Comparison of ENCODE assay signal across 23 cellular contexts in genomic region chr6:38915205-38915925, GRCh38.
DNase-seq lines count a peak whose midpoint lies in the region; ATAC-seq and TF ChIP-seq lines count a peak whose summit lies in the region.
"Had no signal": no experiment of that assay in that cellular context is flagged by ENCODE, and none has a peak within 500 bp of the region (broad histone marks: within the 10 kb centered on the region; RNA-seq: fewer than 3 reads in every experiment).

No MANE protein-coding gene starts in this region.

- POLR2A ChIA-PET in activated CD4-positive, alpha-beta T cell treated with anti-CD3 and anti-CD28 coated beads, Interleukin-2, amount 10 ng/mL, durations not matched to agents 7 days and 5 days (lab: Charles Lee) = no interaction called here

- no peak overlapping the region for H3K23ac ChIP-seq in mesendoderm (ENCODE audit: low read length)

- no peaks in the 10 kb centered on the region for H3K79me1 ChIP-seq in mesendoderm (ENCODE audit: low read length)

- no peak for DNase-seq in mesendoderm
- no peak for DNase-seq in nephron progenitor cell
- DNase-seq in NCI-H1694 (lab: John Stamatoyannopoulos, UW) = no peak
- DNase-seq in activated CD4-positive, alpha-beta T cell treated with anti-CD3 and anti-CD28 coated beads, Interleukin-2, amount 10 ng/mL, durations not matched to agents 7 days and 5 days = no peak
- DNase-seq: 8988T; ACHN; BE2C; C1 segment of cervical spinal cord; CD4-positive, alpha-beta memory T cell; CD4-positive, CD25-positive, alpha-beta regulatory T cell; CD8-positive, alpha-beta memory T cell; COR-L47; DMS 273 treated with DMSO at 0.1 percent for 48 hours; DMS153; DMS53; DMS79; DND-41; EL; GDM1 had no signal

- no peak for TF ChIP-seq CTCF in nephron progenitor cell (IDR thresholded peaks at IDR 0.05)

- H4K5ac ChIP-seq in mesendoderm (ENCODE audit: low read length) = no peak overlapping the region

- H2BK5ac ChIP-seq in mesendoderm (ENCODE audit: low read length) = no peak overlapping the region

- H3K18ac ChIP-seq in mesendoderm (ENCODE audit: low read length) = peak overlapping the region; percentile 51

- H3K27me3 Mint-ChIP-seq in nephron progenitor cell (ENCODE audit: low read depth, poor library complexity) = peaks cover 5% of the 10 kb centered on the region
- H3K27me3 Mint-ChIP-seq in activated CD4-positive, alpha-beta T cell treated with anti-CD3 and anti-CD28 coated beads, Interleukin-2, amount 10 ng/mL, durations not matched to agents 7 days and 5 days = peaks cover under 1% of the 10 kb centered on the region
- H3K27me3 Mint-ChIP-seq: CD4-positive, CD25-positive, alpha-beta regulatory T cell had no signal

- peak overlapping the region; percentile 52 for H3K4ac ChIP-seq in mesendoderm (ENCODE audit: low read depth, low read length)

- H3K4me1 Mint-ChIP-seq in nephron progenitor cell = peaks cover 14% of the 10 kb centered on the region
- no peaks in the 10 kb centered on the region for H3K4me1 Mint-ChIP-seq in activated CD4-positive, alpha-beta T cell treated with anti-CD3 and anti-CD28 coated beads, Interleukin-2, amount 10 ng/mL, durations not matched to agents 7 days and 5 days
- H3K4me1 Mint-ChIP-seq: CD14-positive monocyte; CD4-positive, alpha-beta memory T cell; CD4-positive, CD25-positive, alpha-beta regulatory T cell; CD8-positive, alpha-beta memory T cell had no signal

- H3K9ac ChIP-seq in mesendoderm (ENCODE audit: low read length) = no peak overlapping the region
- H3K9ac ChIP-seq: BLaER1 had no signal

- peak overlapping the region; percentile 74 for H2BK15ac ChIP-seq in mesendoderm (replicated peaks; ENCODE audit: low read depth)

- CTCF ChIA-PET in activated CD4-positive, alpha-beta T cell treated with anti-CD3 and anti-CD28 coated beads, Interleukin-2, amount 10 ng/mL, durations not matched to agents 7 days and 5 days (lab: Charles Lee) = no interaction called here

- no peak overlapping the region for H4K8ac ChIP-seq in mesendoderm (ENCODE audit: low read depth, low read length)

- no peak overlapping the region for H2BK120ac ChIP-seq in mesendoderm (ENCODE audit: low read depth, low read length)

- peaks cover 3% of the 10 kb centered on the region for H3K9me3 Mint-ChIP-seq in nephron progenitor cell
- H3K9me3 Mint-ChIP-seq in activated CD4-positive, alpha-beta T cell treated with anti-CD3 and anti-CD28 coated beads, Interleukin-2, amount 10 ng/mL, durations not matched to agents 7 days and 5 days = no peaks in the 10 kb centered on the region
- H3K9me3 Mint-ChIP-seq: CD4-positive, alpha-beta memory T cell; CD4-positive, CD25-positive, alpha-beta regulatory T cell; CD8-positive, alpha-beta memory T cell had no signal

- no peaks in the 10 kb centered on the region for H3K27me3 ChIP-seq in mesendoderm (ENCODE audit: insufficient read depth, low read length, poor library complexity)
- H3K27me3 ChIP-seq: BE2C, BLaER1 had no signal

- H2AK5ac ChIP-seq in mesendoderm (ENCODE audit: low read length) = no peak overlapping the region

- ATAC-seq in GM18909 (IDR thresholded peaks at IDR 0.05; ENCODE audit: poor library complexity, unreplicated experiment) = no peak
- ATAC-seq: GM12878 had no signal

- H3K56ac ChIP-seq in mesendoderm (ENCODE audit: low read length) = no peak overlapping the region

- no peaks in the 10 kb centered on the region for H3K36me3 Mint-ChIP-seq in nephron progenitor cell (ENCODE audit: low read depth)
- H3K36me3 Mint-ChIP-seq in activated CD4-positive, alpha-beta T cell treated with anti-CD3 and anti-CD28 coated beads, Interleukin-2, amount 10 ng/mL, durations not matched to agents 7 days and 5 days (ENCODE audit: low read depth) = no peaks in the 10 kb centered on the region
- H3K36me3 Mint-ChIP-seq: CD14-positive monocyte; CD4-positive, alpha-beta memory T cell; CD4-positive, CD25-positive, alpha-beta regulatory T cell; CD8-positive, alpha-beta memory T cell had no signal

- H3K79me2 ChIP-seq in mesendoderm (ENCODE audit: control insufficient read depth, insufficient read depth, low read length) = no peaks in the 10 kb centered on the region

- no peak overlapping the region for H3K4me2 ChIP-seq in mesendoderm (ENCODE audit: low read length)
- H3K4me2 ChIP-seq: BLaER1 had no signal

- no peak overlapping the region for H3K27ac ChIP-seq in mesendoderm (ENCODE audit: low read depth, low read length)
- H3K27ac ChIP-seq: BLaER1 had no signal

- H3K4me1 ChIP-seq in mesendoderm (ENCODE audit: control insufficient read depth, low read depth, low read length) = peaks cover 3% of the 10 kb centered on the region
- H3K4me1 ChIP-seq: BE2C, BLaER1 had no signal

- H3K36me3 ChIP-seq in mesendoderm (ENCODE audit: control insufficient read depth, insufficient read depth, low read length) = no peaks in the 10 kb centered on the region
- H3K36me3 ChIP-seq: BE2C, BLaER1 had no signal

- WGBS in mesendoderm (ENCODE audit: extremely low coverage, insufficient coverage, low lambda C conversion rate) = no CpG with 5 or more reads among the region's 2 CpGs

- H3K4me3 ChIP-seq in mesendoderm (ENCODE audit: low read length) = no peak overlapping the region
- H3K4me3 ChIP-seq: BLaER1, GM12878 had no signal

- no peak overlapping the region for H3K4me3 Mint-ChIP-seq in nephron progenitor cell
- no peak overlapping the region for H3K4me3 Mint-ChIP-seq in activated CD4-positive, alpha-beta T cell treated with anti-CD3 and anti-CD28 coated beads, Interleukin-2, amount 10 ng/mL, durations not matched to agents 7 days and 5 days
- H3K4me3 Mint-ChIP-seq: CD14-positive monocyte; CD4-positive, alpha-beta memory T cell; CD4-positive, CD25-positive, alpha-beta regulatory T cell; CD8-positive, alpha-beta memory T cell had no signal

- peak overlapping the region; percentile 36 for H3K27ac Mint-ChIP-seq in nephron progenitor cell
- H3K27ac Mint-ChIP-seq in activated CD4-positive, alpha-beta T cell treated with anti-CD3 and anti-CD28 coated beads, Interleukin-2, amount 10 ng/mL, durations not matched to agents 7 days and 5 days = no peak overlapping the region
- H3K27ac Mint-ChIP-seq: CD14-positive monocyte; CD4-positive, alpha-beta memory T cell; CD4-positive, CD25-positive, alpha-beta regulatory T cell; CD8-positive, alpha-beta memory T cell had no signal
